Comparison of ENCODE assay signal across 8 cellular contexts in genomic region chr22:24837517-24837916, GRCh38. TPM values are rescaled to one million over a fixed set of nuclear protein-coding genes. Genes with fewer than 3 reads are reported as not detected.
DNase-seq lines count a peak whose midpoint lies in the region; ATAC-seq and TF ChIP-seq lines count a peak whose summit lies in the region.
"Not testable (repeated sequence)": the region's sequence is repeated elsewhere in the genome, so short reads cannot be mapped to it uniquely, and the experiment has no call there.

No MANE protein-coding gene starts in this region.

- H3K9me3 ChIP-seq in DND-41 (ENCODE audit: insufficient read depth, low read length, severe bottlenecking); IMR-90 (ENCODE audit: control insufficient read depth, insufficient read depth, low read length); ascending aorta; esophagus squamous epithelium; neural progenitor cell (ENCODE audit: low read depth); tibial artery: not testable (repeated sequence)

- POLR2A ChIA-PET in IMR-90 (lab: Charles Lee; ENCODE audit: unreplicated experiment); RWPE1 (lab: Yijun Ruan, JAX; ENCODE audit: low non-redundant PET): not testable (repeated sequence)

- intact Hi-C loops in IMR-90 (cut with micrococcal nuclease), result loop anchor here (1.0 kb wide), 2 partner anchors 45 to 68 kb away; no protein-coding TSS in a partner anchor
- intact Hi-C loops in ascending aorta (cut with DNase I), result loop anchor here (2.0 to 5.0 kb wide), 2 partner anchors 31 to 70 kb away; partner anchors contain the start of gene SGSM1
- intact Hi-C loops in esophagus squamous epithelium (cut with DNase I); tibial artery (cut with DNase I; ENCODE audit: low total_unique reads): not testable (repeated sequence)

- not testable (repeated sequence) for H2BK15ac ChIP-seq in IMR-90 (ENCODE audit: low read depth, low read length)

- H4K5ac ChIP-seq in IMR-90 (ENCODE audit: low read depth, low read length), result not testable (repeated sequence)

- H3K4me1 Mint-ChIP-seq in neural progenitor cell, result not testable (repeated sequence)

- CTCF ChIA-PET in IMR-90 (lab: Yijun Ruan, JAX), result interaction anchor here (1.1 kb wide), 1 partner anchor 8 kb away, joined by 3 read pairs; no protein-coding TSS in a partner anchor
- CTCF ChIA-PET in RWPE1 (lab: Yijun Ruan, JAX), result interaction anchor here (0.6 to 1.1 kb wide), 2 partner anchors 67 to 69 kb away, joined by 3 to 4 read pairs; no protein-coding TSS in a partner anchor

- H3K27me3 ChIP-seq in DND-41 (ENCODE audit: insufficient read depth, low read length, poor library complexity), result peaks cover 10% of the 10 kb centered on the region
- H3K27me3 ChIP-seq in IMR-90 (ENCODE audit: control insufficient read depth, insufficient read depth, low read length); ascending aorta; esophagus squamous epithelium; neural progenitor cell; tibial artery: not testable (repeated sequence)

- H3F3A ChIP-seq in neural progenitor cell (ENCODE audit: low read depth), result not testable (repeated sequence)

- H3K23ac ChIP-seq in IMR-90 (ENCODE audit: low read depth, low read length), result not testable (repeated sequence)

- H3K18ac ChIP-seq in IMR-90 (ENCODE audit: low read depth, low read length), result not testable (repeated sequence)

- not testable (repeated sequence) for H4K20me1 ChIP-seq in DND-41 (ENCODE audit: insufficient read depth, low read length); IMR-90 (ENCODE audit: insufficient read depth, low read length); neural progenitor cell (ENCODE audit: low read depth)

- BruUV-seq in IMR-90 (replicated peaks; lab: Mats Ljungman, UMichigan), result not testable (repeated sequence)

- not testable (repeated sequence) for H3K79me2 ChIP-seq in DND-41 (ENCODE audit: insufficient read depth, low read length); neural progenitor cell (ENCODE audit: low read depth)

- DNase-seq in DND-41; IMR-90; RWPE1 (ENCODE audit: low spot score); ascending aorta (ENCODE audit: low spot score in 2 of 2); esophagus squamous epithelium (lab: John Stamatoyannopoulos, UW); neural progenitor cell (ENCODE audit: low spot score); tibial artery: not testable (repeated sequence)

- not testable (repeated sequence) for H2AK9ac ChIP-seq in IMR-90 (replicated peaks; ENCODE audit: low read depth, low read length, poor library complexity)

- H3K4me2 ChIP-seq in DND-41 (ENCODE audit: insufficient read depth, low read length); IMR-90 (ENCODE audit: low read depth, low read length); neural progenitor cell: not testable (repeated sequence)

- H3K36me3 ChIP-seq in DND-41 (ENCODE audit: insufficient read depth, low read length); IMR-90 (ENCODE audit: control insufficient read depth, insufficient read depth, low read length); esophagus squamous epithelium; neural progenitor cell; tibial artery: not testable (repeated sequence)
- peaks cover 0 to 10% of the 10 kb centered on the region in 2 donors for H3K36me3 ChIP-seq in ascending aorta

- no CpG with 5 or more reads among the region's 8 CpGs for WGBS in IMR-90 (ENCODE audit: extremely low coverage in 2 of 2, insufficient read length in 1 of 2), 2 experiments
- 56 to 78% methylated on average over 4 to 5 of the region's 8 CpGs for WGBS in esophagus squamous epithelium, 2 donors

- not testable (repeated sequence) for H3K4me3 ChIP-seq in DND-41 (ENCODE audit: low read depth in 1 of 2, low read length in 2 of 2); IMR-90 (ENCODE audit: insufficient read depth, low read depth, low read length); ascending aorta; esophagus squamous epithelium; neural progenitor cell; tibial artery

- TF ChIP-seq RAD21 in IMR-90 (IDR thresholded peaks at IDR 0.05; ENCODE audit: low read length), result not testable (repeated sequence)

- H3K79me1 ChIP-seq in IMR-90 (ENCODE audit: low read depth in 1 of 2, low read length in 2 of 2), result not testable (repeated sequence)

- ATAC-seq in DND-41 (ENCODE audit: insufficient read depth, low read depth); IMR-90 (ENCODE audit: low read depth): not testable (repeated sequence)

- not testable (repeated sequence) for H3K27ac ChIP-seq in 22Rv1; DND-41 (ENCODE audit: low read length); IMR-90 (ENCODE audit: insufficient read depth, low read length); RWPE1; ascending aorta; esophagus squamous epithelium; neural progenitor cell; tibial artery

- H3K36me3 Mint-ChIP-seq in neural progenitor cell, result not testable (repeated sequence)

- H3K9ac ChIP-seq in DND-41 (ENCODE audit: low read depth, low read length); IMR-90 (ENCODE audit: low read depth, low read length); neural progenitor cell: not testable (repeated sequence)

- not testable (repeated sequence) for H3K4me1 ChIP-seq in DND-41 (ENCODE audit: insufficient read depth, low read length); IMR-90 (ENCODE audit: control insufficient read depth, insufficient read depth, low read length); ascending aorta; esophagus squamous epithelium; neural progenitor cell; tibial artery

- not testable (repeated sequence) for H3K9me3 Mint-ChIP-seq in neural progenitor cell

- not testable (repeated sequence) for H3K4me3 Mint-ChIP-seq in neural progenitor cell

- H3K56ac ChIP-seq in IMR-90 (ENCODE audit: extremely low read depth, insufficient read depth, low read length), result not testable (repeated sequence)

- H3K14ac ChIP-seq in IMR-90 (replicated peaks; ENCODE audit: low read depth, low read length), result not testable (repeated sequence)

- not testable (repeated sequence) for H2AFZ ChIP-seq in DND-41 (ENCODE audit: low read depth, low read length); IMR-90 (replicated peaks; ENCODE audit: low read length, poor library complexity); neural progenitor cell (replicated peaks)

- TF ChIP-seq CTCF in 22Rv1 (IDR thresholded peaks at IDR 0.05) (peak; percentile 32), DND-41 (IDR thresholded peaks at IDR 0.05; ENCODE audit: borderline replicate concordance, extremely low read depth, low read length, poor library complexity, severe bottlenecking) (peak; percentile 10), IMR-90 (conservative IDR thresholded peaks at IDR 0.05; ENCODE audit: low read depth, low read length) (0 out of 2 replicates have a peak, but pooled peaks have one; percentile 5), RWPE1 (conservative IDR thresholded peaks at IDR 0.05; ENCODE audit: low read depth) (peak; percentile 19), ascending aorta (IDR thresholded peaks at IDR 0.05) (peak in 2 of 3 experiments; percentile 27 to 40), esophagus squamous epithelium (IDR thresholded peaks at IDR 0.05) (peak in 4 of 6 experiments; percentile 15 to 24 (median 16)), neural progenitor cell (IDR thresholded peaks at IDR 0.05) (peak; percentile 10), tibial artery (IDR thresholded peaks at IDR 0.05) (peak; percentile 41 to 53)

- dilution Hi-C loops in IMR-90 (cut with HindIII; ENCODE audit: low sequenced_read_pairs, unreplicated experiment), result not testable (repeated sequence)

- not testable (repeated sequence) for H4K8ac ChIP-seq in IMR-90 (ENCODE audit: low read depth in 2 of 2, low read length in 2 of 2)

- H4K91ac ChIP-seq in IMR-90 (ENCODE audit: insufficient read depth, low read depth, low read length), result not testable (repeated sequence)

- in situ Hi-C loops in IMR-90 (cut with MboI; ENCODE audit: low sequenced_read_pairs), result not testable (repeated sequence)

- H2BK120ac ChIP-seq in IMR-90 (ENCODE audit: low read depth, low read length), result not testable (repeated sequence)

- TF ChIP-seq POLR2A in IMR-90 (IDR thresholded peaks at IDR 0.05; ENCODE audit: low read depth, low read length); esophagus squamous epithelium (IDR thresholded peaks at IDR 0.05): not testable (repeated sequence)

- not testable (repeated sequence) for H3K4ac ChIP-seq in IMR-90 (ENCODE audit: low read depth, low read length)

- H2BK20ac ChIP-seq in IMR-90 (ENCODE audit: low read depth, low read length), result not testable (repeated sequence)

- not testable (repeated sequence) for H2AK5ac ChIP-seq in IMR-90 (ENCODE audit: low read depth, low read length)

- H3K9me1 ChIP-seq in IMR-90 (ENCODE audit: insufficient read depth, low read length), result not testable (repeated sequence)

- H3K27me3 Mint-ChIP-seq in neural progenitor cell (ENCODE audit: insufficient read depth, low read depth), result not testable (repeated sequence)

- not testable (repeated sequence) for H3K27ac Mint-ChIP-seq in neural progenitor cell

- not testable (repeated sequence) for H2BK5ac ChIP-seq in IMR-90 (ENCODE audit: low read depth, low read length, poor library complexity, severe bottlenecking)

RNA-seq across cellular contexts. Expression of gene SGSM1, which starts 31.5 kb away (rescaled TPM):
- not detected in 2 replicates for total RNA-seq in IMR-90 (2012; rRNA removed)
- not detected in 2 replicates for polyA plus RNA-seq in IMR-90 (2012; rRNA removed)
- not detected in 2 replicates for polyA plus RNA-seq in IMR-90 (2012; cell fraction: cytosol; rRNA removed)
- polyA plus RNA-seq in IMR-90 (2012; cell fraction: nucleus; rRNA removed; ENCODE audit: low replicate concordance), result not detected in 2 replicates
- total RNA-seq in ascending aorta, result 4.2 TPM
- under 1 TPM; 0.09 to 0.57 (median 0.18) TPM for total RNA-seq in esophagus squamous epithelium
- 1.1 and 1.8 TPM in 2 replicates for total RNA-seq in neural progenitor cell (ENCODE audit: low replicate concordance)
